In the genomic region with DNA sequence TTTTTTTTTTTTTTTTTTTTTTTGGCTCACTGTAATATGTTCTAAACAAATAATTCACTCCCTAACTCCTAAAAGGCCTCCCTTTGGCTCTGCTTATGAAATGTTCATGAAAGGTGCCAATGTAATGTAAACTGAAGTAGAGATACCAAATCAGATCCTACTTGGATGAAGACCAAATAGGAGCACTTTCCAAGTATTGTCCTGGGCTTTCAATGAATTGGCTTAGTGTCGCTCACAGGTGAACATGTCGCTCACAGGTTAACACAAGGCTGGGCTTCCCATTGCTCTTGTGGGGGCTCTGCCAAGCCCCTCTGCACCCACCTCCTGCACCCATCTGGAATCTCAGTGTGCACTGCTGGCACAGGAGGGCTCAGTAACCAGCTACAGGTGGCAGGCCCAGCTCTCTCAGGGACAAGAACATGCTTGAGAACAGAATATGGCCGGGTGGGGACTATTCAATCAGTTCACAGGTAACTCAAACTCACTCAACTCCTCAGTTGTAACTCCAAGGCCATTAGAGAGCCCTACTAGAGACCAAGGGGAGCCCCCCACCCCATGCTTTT, we compare ENCODE assay signal across 13 cellular contexts. TPM values are rescaled to one million over a fixed set of nuclear protein-coding genes. Genes with fewer than 3 reads are reported as not detected.
DNase-seq lines count a peak whose midpoint lies in the region; ATAC-seq, FAIRE-seq and TF ChIP-seq lines count a peak whose summit lies in the region.
"Had no signal": no experiment of that assay in that cellular context is flagged by ENCODE, and none has a peak within 500 bp of the region (broad histone marks: within the 10 kb centered on the region; RNA-seq: fewer than 3 reads in every experiment).

No MANE protein-coding gene starts in this region.

- DNase-seq in pancreas (no peak), T-helper 1 cell (no peak), Kasumi-1 (lab: John Stamatoyannopoulos, UW) (no peak), DMS79 (lab: John Stamatoyannopoulos, UW) (no peak)
- DNase-seq: ACHN; CD4-positive, alpha-beta T cell; GF-D8; HCEC 1CT; IMR-90 had no signal

- no peaks in the 10 kb centered on the region for H3K9me3 ChIP-seq in KOPT-K1 (ENCODE audit: insufficient read depth, low read length, poor library complexity, severe bottlenecking)
- H3K9me3 ChIP-seq in pancreas: no peaks in the 10 kb centered on the region
- H3K9me3 ChIP-seq: BLaER1 treated with 17β-estradiol and CSF1 and Interleukin-3, amounts not matched to agents 10 nM and 100 nM had no signal

- no peak for TF ChIP-seq CTCF in C4-2B (conservative IDR thresholded peaks at IDR 0.05)
- no peak for TF ChIP-seq CTCF in VCaP (conservative IDR thresholded peaks at IDR 0.05)
- TF ChIP-seq CTCF in pancreas (IDR thresholded peaks at IDR 0.05): no peak

- H3K4me1 ChIP-seq in pancreas: peaks cover 0 to 8% (median 5%) of the 10 kb centered on the region in 3 donors

- intact Hi-C loops in pancreas (cut with DNase I): no loop called here

- H3K27ac ChIP-seq in C4-2B (peak overlapping the region; percentile 36), KOPT-K1 (ENCODE audit: low read depth, low read length, poor library complexity, severe bottlenecking) (peak overlapping the region; percentile 54), VCaP (peak overlapping the region; percentile 72), pancreas (no peak overlapping the region)
- H3K27ac ChIP-seq: BLaER1 treated with 17β-estradiol and CSF1 and Interleukin-3, amounts not matched to agents 10 nM and 100 nM had no signal

- no peak overlapping the region for H3K4me3 ChIP-seq in pancreas
- H3K4me3 ChIP-seq: BLaER1 treated with 17β-estradiol and CSF1 and Interleukin-3, amounts not matched to agents 10 nM and 100 nM had no signal

- peak; percentile 89 to 97 (median 93) for ATAC-seq in pancreas

- FAIRE-seq in pancreas (lab: Jason Lieb, UNC): no peak

- WGBS in pancreas, 2 donors: 24 to 26% methylated on average over 3 of the region's 3 CpGs

- peaks cover 3 to 20% (median 6%) of the 10 kb centered on the region in 4 donors for H3K27me3 ChIP-seq in pancreas
- H3K27me3 ChIP-seq: BLaER1 treated with 17β-estradiol and CSF1 and Interleukin-3, amounts not matched to agents 10 nM and 100 nM had no signal

- no peaks in the 10 kb centered on the region for H3K36me3 ChIP-seq in KOPT-K1 (ENCODE audit: insufficient read depth, low read length)
- no peaks in the 10 kb centered on the region for H3K36me3 ChIP-seq in pancreas

RNA-seq across cellular contexts. Expression of a gene that starts 10.6 kb away (rescaled TPM):
- total RNA-seq in pancreas: 1 to 10 TPM; 1.7 to 9.1 (median 3.1) TPM
- 1 to 10 TPM; 5.7 to 7.3 TPM for polyA plus RNA-seq in pancreas

Comparison
In these comparisons a context has a peak if more than half of its experiments do, and no peak if none do; other contexts are left out.
1. H3K27ac ChIP-seq: peak in C4-2B (single experiment), KOPT-K1 (single experiment) and VCaP (single experiment); none in pancreas (0 of 4).